Comparison of ENCODE assay signal across 1 cellular context in the genomic region with DNA sequence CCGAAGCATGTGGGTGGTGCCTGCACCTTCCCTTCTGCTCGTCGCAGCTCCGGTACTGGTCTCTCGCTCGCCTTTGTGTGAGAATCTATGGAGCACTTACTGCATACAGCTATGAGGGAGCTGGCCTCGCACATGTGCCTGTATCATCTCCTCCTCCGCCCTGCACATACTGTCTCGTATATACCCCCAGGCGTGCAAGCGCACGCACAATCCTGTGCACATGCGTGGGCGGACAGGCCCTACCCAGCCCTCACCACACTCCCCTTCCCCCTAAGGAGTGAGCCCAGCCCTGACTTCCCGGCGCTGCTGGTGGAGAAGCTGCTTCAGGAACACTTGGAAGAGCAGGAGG.
TF ChIP-seq lines count a peak whose summit lies in the region.

No MANE protein-coding gene starts in this region.

TF ChIP-seq in HepG2, 621 proteins besides CTCF, POLR2A, EP300 and RAD21:
- TF ChIP-seq ZNF703 (CRISPR knock-in tag; IDR thresholded peaks at IDR 0.05; ENCODE audit: borderline replicate concordance) (no peak), ATF7-NPFF (CRISPR knock-in tag; IDR thresholded peaks at IDR 0.05; ENCODE audit: low read depth) (0 out of 2 replicates have a peak, but pooled peaks have one; percentile 24), NFKB2 (CRISPR knock-in tag; IDR thresholded peaks at IDR 0.05; ENCODE audit: borderline replicate concordance) (peak; percentile 31; the same call in 1 of the 2 replicates), NRL (CRISPR knock-in tag; IDR thresholded peaks at IDR 0.05; ENCODE audit: borderline replicate concordance) (0 out of 2 replicates have a peak, but pooled peaks have one; percentile 22), ZNF768 (CRISPR knock-in tag; IDR thresholded peaks at IDR 0.05) (0 out of 2 replicates have a peak, but pooled peaks have one; percentile 10)
- TF ChIP-seq, protein P1, sequence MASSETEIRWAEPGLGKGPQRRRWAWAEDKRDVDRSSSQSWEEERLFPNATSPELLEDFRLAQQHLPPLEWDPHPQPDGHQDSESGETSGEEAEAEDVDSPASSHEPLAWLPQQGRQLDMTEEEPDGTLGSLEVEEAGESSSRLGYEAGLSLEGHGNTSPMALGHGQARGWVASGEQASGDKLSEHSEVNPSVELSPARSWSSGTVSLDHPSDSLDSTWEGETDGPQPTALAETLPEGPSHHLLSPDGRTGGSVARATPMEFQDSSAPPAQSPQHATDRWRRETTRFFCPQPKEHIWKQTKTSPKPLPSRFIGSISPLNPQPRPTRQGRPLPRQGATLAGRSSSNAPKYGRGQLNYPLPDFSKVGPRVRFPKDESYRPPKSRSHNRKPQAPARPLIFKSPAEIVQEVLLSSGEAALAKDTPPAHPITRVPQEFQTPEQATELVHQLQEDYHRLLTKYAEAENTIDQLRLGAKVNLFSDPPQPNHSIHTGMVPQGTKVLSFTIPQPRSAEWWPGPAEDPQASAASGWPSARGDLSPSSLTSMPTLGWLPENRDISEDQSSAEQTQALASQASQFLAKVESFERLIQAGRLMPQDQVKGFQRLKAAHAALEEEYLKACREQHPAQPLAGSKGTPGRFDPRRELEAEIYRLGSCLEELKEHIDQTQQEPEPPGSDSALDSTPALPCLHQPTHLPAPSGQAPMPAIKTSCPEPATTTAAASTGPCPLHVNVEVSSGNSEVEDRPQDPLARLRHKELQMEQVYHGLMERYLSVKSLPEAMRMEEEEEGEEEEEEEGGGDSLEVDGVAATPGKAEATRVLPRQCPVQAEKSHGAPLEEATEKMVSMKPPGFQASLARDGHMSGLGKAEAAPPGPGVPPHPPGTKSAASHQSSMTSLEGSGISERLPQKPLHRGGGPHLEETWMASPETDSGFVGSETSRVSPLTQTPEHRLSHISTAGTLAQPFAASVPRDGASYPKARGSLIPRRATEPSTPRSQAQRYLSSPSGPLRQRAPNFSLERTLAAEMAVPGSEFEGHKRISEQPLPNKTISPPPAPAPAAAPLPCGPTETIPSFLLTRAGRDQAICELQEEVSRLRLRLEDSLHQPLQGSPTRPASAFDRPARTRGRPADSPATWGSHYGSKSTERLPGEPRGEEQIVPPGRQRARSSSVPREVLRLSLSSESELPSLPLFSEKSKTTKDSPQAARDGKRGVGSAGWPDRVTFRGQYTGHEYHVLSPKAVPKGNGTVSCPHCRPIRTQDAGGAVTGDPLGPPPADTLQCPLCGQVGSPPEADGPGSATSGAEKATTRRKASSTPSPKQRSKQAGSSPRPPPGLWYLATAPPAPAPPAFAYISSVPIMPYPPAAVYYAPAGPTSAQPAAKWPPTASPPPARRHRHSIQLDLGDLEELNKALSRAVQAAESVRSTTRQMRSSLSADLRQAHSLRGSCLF (CRISPR knock-in tag; IDR thresholded peaks at IDR 0.05; ENCODE audit: borderline replicate concordance): no peak
- TF ChIP-seq, protein P2, sequence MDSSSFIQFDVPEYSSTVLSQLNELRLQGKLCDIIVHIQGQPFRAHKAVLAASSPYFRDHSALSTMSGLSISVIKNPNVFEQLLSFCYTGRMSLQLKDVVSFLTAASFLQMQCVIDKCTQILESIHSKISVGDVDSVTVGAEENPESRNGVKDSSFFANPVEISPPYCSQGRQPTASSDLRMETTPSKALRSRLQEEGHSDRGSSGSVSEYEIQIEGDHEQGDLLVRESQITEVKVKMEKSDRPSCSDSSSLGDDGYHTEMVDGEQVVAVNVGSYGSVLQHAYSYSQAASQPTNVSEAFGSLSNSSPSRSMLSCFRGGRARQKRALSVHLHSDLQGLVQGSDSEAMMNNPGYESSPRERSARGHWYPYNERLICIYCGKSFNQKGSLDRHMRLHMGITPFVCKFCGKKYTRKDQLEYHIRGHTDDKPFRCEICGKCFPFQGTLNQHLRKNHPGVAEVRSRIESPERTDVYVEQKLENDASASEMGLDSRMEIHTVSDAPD (CRISPR knock-in tag; IDR thresholded peaks at IDR 0.05): no peak
TF ChIP-seq in HepG2: peak in this region for 4.
